ENCODE assay signal across 9 cellular contexts in the genomic region with DNA sequence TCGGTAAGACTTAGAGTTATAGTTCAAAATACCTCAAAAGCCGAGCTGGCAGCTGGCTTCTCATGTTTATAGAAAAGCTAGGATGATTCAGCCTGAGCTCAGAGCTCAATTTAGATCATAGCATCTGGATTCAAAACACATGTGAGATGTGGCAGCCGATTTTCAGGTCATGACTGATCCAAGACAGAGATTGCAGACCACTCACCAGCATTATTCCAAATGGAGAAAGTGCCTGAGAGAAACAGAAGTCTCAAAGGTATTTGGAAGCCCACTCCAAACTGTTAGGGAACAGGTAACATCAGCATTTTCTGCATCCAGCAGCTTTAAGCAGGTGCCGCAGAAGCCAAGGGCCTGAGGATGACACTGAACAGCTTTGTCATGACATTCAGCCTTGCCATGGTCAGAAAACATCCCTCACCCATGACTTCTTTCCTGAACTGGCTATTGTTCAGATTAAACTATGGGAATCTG.
DNase-seq lines count a peak whose midpoint lies in the region; ATAC-seq and TF ChIP-seq lines count a peak whose summit lies in the region.
"Had no signal": no experiment of that assay in that cellular context is flagged by ENCODE, and none has a peak within 500 bp of the region (broad histone marks: within the 10 kb centered on the region; RNA-seq: fewer than 3 reads in every experiment).

No MANE protein-coding gene starts in this region.

- H3K9ac ChIP-seq in neuronal stem cell (ENCODE audit: low read depth, low read length, poor library complexity) = no peak overlapping the region

- DNase-seq in Caki2 (ENCODE audit: low read depth) (peak; percentile 26), M059J (ENCODE audit: low read depth) (peak; percentile 42), chondrocyte (ENCODE audit: low spot score) (no peak), neuronal stem cell (ENCODE audit: low spot score) (no peak), SIG-M5 treated with dmso at 0.1 percent for 504 hours (lab: John Stamatoyannopoulos, UW; ENCODE audit: unreplicated experiment) (no peak), NCI-H774 (lab: John Stamatoyannopoulos, UW) (no peak)
- DNase-seq: NCI-H345, upper lobe of left lung had no signal

- H3K27ac Mint-ChIP-seq in chondrocyte (ENCODE audit: unreplicated experiment) = peak overlapping the region; percentile 62

- H2BK120ac ChIP-seq in neuronal stem cell (ENCODE audit: low read depth, low read length) = no peak overlapping the region

- peaks cover 3 to 10% of the 10 kb centered on the region in 2 donors for H3K36me3 ChIP-seq in neuronal stem cell (replicated peaks in 1 of 2; ENCODE audit: control insufficient read depth in 2 of 2, insufficient read depth in 2 of 2, low read length in 2 of 2)
- H3K36me3 ChIP-seq: upper lobe of left lung had no signal

- H3K27ac ChIP-seq in neuronal stem cell (replicated peaks; ENCODE audit: low read length) = no peak overlapping the region

- no peak overlapping the region for H2BK5ac ChIP-seq in neuronal stem cell (ENCODE audit: low read length)

- H3K79me1 ChIP-seq in neuronal stem cell (ENCODE audit: low read depth, low read length) = peaks cover 2% of the 10 kb centered on the region

- in situ Hi-C loops in Caki2 (cut with HindIII; ENCODE audit: low pct_unique_long_range_greater_than_20kb, low sequenced_read_pairs) = no loop called here

- H2BK12ac ChIP-seq in neuronal stem cell (ENCODE audit: low read length) = no peak overlapping the region

- no peak overlapping the region for H3K4ac ChIP-seq in neuronal stem cell (ENCODE audit: low read length)

- no peak overlapping the region for H3K18ac ChIP-seq in neuronal stem cell (ENCODE audit: low read length)

- no peak overlapping the region for H4K8ac ChIP-seq in neuronal stem cell (ENCODE audit: low read depth, low read length)

- H2AK5ac ChIP-seq in neuronal stem cell (ENCODE audit: low read depth, low read length) = no peak overlapping the region

- H3K23ac ChIP-seq in neuronal stem cell (ENCODE audit: low read depth, low read length, poor library complexity) = no peak overlapping the region

- no peaks in the 10 kb centered on the region for H3K9me3 Mint-ChIP-seq in chondrocyte (ENCODE audit: low read depth)

- no peak overlapping the region for H3K14ac ChIP-seq in neuronal stem cell (ENCODE audit: low read length)

- peaks cover 16 to 22% of the 10 kb centered on the region in 2 donors for H3K9me3 ChIP-seq in neuronal stem cell (replicated peaks in 1 of 2; ENCODE audit: control insufficient read depth in 2 of 2, insufficient read depth in 1 of 2, low read depth in 1 of 2, low read length in 2 of 2)
- H3K9me3 ChIP-seq: upper lobe of left lung had no signal

- peaks cover 6 to 20% of the 10 kb centered on the region in 2 donors for H3K4me1 ChIP-seq in neuronal stem cell (ENCODE audit: control insufficient read depth in 2 of 2, insufficient read depth in 1 of 2, low read depth in 1 of 2, low read length in 2 of 2)

- H2BK15ac ChIP-seq in neuronal stem cell (ENCODE audit: low read length) = no peak overlapping the region

- H3K27me3 Mint-ChIP-seq in chondrocyte (ENCODE audit: low read depth) = no peaks in the 10 kb centered on the region

- no peaks in the 10 kb centered on the region for H3K27me3 ChIP-seq in neuronal stem cell (ENCODE audit: control insufficient read depth in 3 of 3, insufficient read depth in 3 of 3, low read depth in 1 of 3, low read length in 3 of 3)
- H3K27me3 ChIP-seq: upper lobe of left lung had no signal

- no peak for TF ChIP-seq CTCF in chondrocyte (IDR thresholded peaks at IDR 0.05)

- H2AFZ ChIP-seq in neuronal stem cell (ENCODE audit: low read length) = peak overlapping the region; percentile 7

- no peak for ATAC-seq in HG03460 (IDR thresholded peaks at IDR 0.05; ENCODE audit: unreplicated experiment)

- H3K36me3 Mint-ChIP-seq in chondrocyte (ENCODE audit: low read depth) = no peaks in the 10 kb centered on the region

- H3K4me2 ChIP-seq in neuronal stem cell (ENCODE audit: insufficient read depth, low read length, poor library complexity, severe bottlenecking) = no peak overlapping the region

- H3K4me1 Mint-ChIP-seq in chondrocyte (ENCODE audit: low read depth) = peaks cover 35% of the 10 kb centered on the region

- no CpG with 5 or more reads among the region's 4 CpGs for WGBS in neuronal stem cell (ENCODE audit: extremely low coverage in 2 of 2, insufficient read length in 2 of 2, insufficient replicate concordance in 1 of 2), 2 donors

- no peak overlapping the region for H3K4me3 Mint-ChIP-seq in chondrocyte (ENCODE audit: unreplicated experiment)

- H3K4me3 ChIP-seq in neuronal stem cell (ENCODE audit: low read length in 2 of 2) = no peak overlapping the region
- H3K4me3 ChIP-seq: upper lobe of left lung had no signal

- no peak overlapping the region for H4K91ac ChIP-seq in neuronal stem cell (ENCODE audit: low read depth, low read length, poor library complexity)

Comparison
In these comparisons a context has a peak if more than half of its experiments do, and no peak if none do; other contexts are left out.
1. DNase-seq: peak in Caki2 (single experiment) and M059J (single experiment); none in chondrocyte (single experiment), neuronal stem cell (single experiment), SIG-M5 treated with dmso at 0.1 percent for 504 hours (single experiment) and NCI-H774 (single experiment).